Comparison of ENCODE assay signal across 1 cellular context in genomic region chr16:10868562-10869469, GRCh38.
TF ChIP-seq lines count a peak whose summit lies in the region.

No MANE protein-coding gene starts in this region.

TF ChIP-seq in HepG2, 621 proteins besides CTCF, POLR2A, EP300 and RAD21:
- TF ChIP-seq ZNF687 (CRISPR knock-in tag; IDR thresholded peaks at IDR 0.05) (peak; percentile 48), BRD4 (CRISPR knock-in tag; IDR thresholded peaks at IDR 0.05) (no peak), MBNL3 (CRISPR knock-in tag; conservative IDR thresholded peaks at IDR 0.05) (no peak), ETV5 (CRISPR knock-in tag; IDR thresholded peaks at IDR 0.05; ENCODE audit: borderline replicate concordance) (no peak), TEAD3 (CRISPR knock-in tag; optimal IDR thresholded peaks at IDR 0.05; ENCODE audit: borderline replicate concordance) (no peak), XRCC5 (optimal IDR thresholded peaks at IDR 0.05; ENCODE audit: low read length) (no peak), KDM5B (CRISPR knock-in tag; IDR thresholded peaks at IDR 0.05; ENCODE audit: borderline replicate concordance) (peak; percentile 54; the same call in 1 of the 2 replicates), ZSCAN5A (CRISPR knock-in tag; IDR thresholded peaks at IDR 0.05; ENCODE audit: borderline replicate concordance) (no peak), HDAC1 (CRISPR knock-in tag; IDR thresholded peaks at IDR 0.05) (0 out of 2 replicates have a peak, but pooled peaks have one; percentile 23), ZNF350 (CRISPR knock-in tag; IDR thresholded peaks at IDR 0.05; ENCODE audit: borderline replicate concordance, low read depth) (0 out of 2 replicates have a peak, but pooled peaks have one; percentile 19), ZNF563 (CRISPR knock-in tag; IDR thresholded peaks at IDR 0.05) (no peak), ZMYM3 (CRISPR knock-in tag; IDR thresholded peaks at IDR 0.05) (peak; percentile 86), ZNF501 (CRISPR knock-in tag; IDR thresholded peaks at IDR 0.05) (no peak; the same call in 1 of the 2 replicates), ZNF317 (CRISPR knock-in tag; IDR thresholded peaks at IDR 0.05) (0 out of 2 replicates have a peak, but pooled peaks have one; percentile 20), SOX6 (IDR thresholded peaks at IDR 0.05) (no peak), SOX6 (CRISPR knock-in tag; IDR thresholded peaks at IDR 0.05) (0 out of 2 replicates have a peak, but pooled peaks have one; percentile 15), HHEX (CRISPR knock-in tag; IDR thresholded peaks at IDR 0.05) (0 out of 2 replicates have a peak, but pooled peaks have one; percentile 7), PHF20 (CRISPR knock-in tag; IDR thresholded peaks at IDR 0.05) (no peak), ZNF746 (CRISPR knock-in tag; IDR thresholded peaks at IDR 0.05) (no peak), HIC2 (CRISPR knock-in tag; IDR thresholded peaks at IDR 0.05; ENCODE audit: low read depth) (0 out of 2 replicates have a peak, but pooled peaks have one; percentile 9), ZNF709 (CRISPR knock-in tag; IDR thresholded peaks at IDR 0.05) (no peak), REST (IDR thresholded peaks at IDR 0.05; ENCODE audit: borderline replicate concordance in 1 of 2, low read depth in 1 of 2, low read length in 2 of 2) (no peak), ATM (IDR thresholded peaks at IDR 0.05; ENCODE audit: borderline replicate concordance) (no peak), MTF2 (CRISPR knock-in tag; IDR thresholded peaks at IDR 0.05; ENCODE audit: borderline replicate concordance) (no peak), HNRNPUL1 (IDR thresholded peaks at IDR 0.05; ENCODE audit: low read depth, low read length) (no peak), GATAD2A (CRISPR knock-in tag; IDR thresholded peaks at IDR 0.05) (no peak), ZBED4 (CRISPR knock-in tag; IDR thresholded peaks at IDR 0.05; ENCODE audit: borderline replicate concordance) (no peak), MXD1 (CRISPR knock-in tag; IDR thresholded peaks at IDR 0.05) (peak; percentile 16; the same call in 1 of the 2 replicates), JUN (CRISPR knock-in tag; IDR thresholded peaks at IDR 0.05) (no peak), KDM1A (CRISPR knock-in tag; IDR thresholded peaks at IDR 0.05) (peak; percentile 60; the same call in 1 of the 2 replicates), PATZ1 (CRISPR knock-in tag; IDR thresholded peaks at IDR 0.05) (no peak), ZNF354B (CRISPR knock-in tag; IDR thresholded peaks at IDR 0.05) (0 out of 2 replicates have a peak, but pooled peaks have one; percentile 21), ZNF766 (CRISPR knock-in tag; IDR thresholded peaks at IDR 0.05; ENCODE audit: borderline replicate concordance) (no peak), ZMYM4 (CRISPR knock-in tag; IDR thresholded peaks at IDR 0.05) (0 out of 2 replicates have a peak, but pooled peaks have one; percentile 22)
TF ChIP-seq in HepG2: peak in this region for 13.
